ENCODE assay signal across 19 cellular contexts in the genomic region with DNA sequence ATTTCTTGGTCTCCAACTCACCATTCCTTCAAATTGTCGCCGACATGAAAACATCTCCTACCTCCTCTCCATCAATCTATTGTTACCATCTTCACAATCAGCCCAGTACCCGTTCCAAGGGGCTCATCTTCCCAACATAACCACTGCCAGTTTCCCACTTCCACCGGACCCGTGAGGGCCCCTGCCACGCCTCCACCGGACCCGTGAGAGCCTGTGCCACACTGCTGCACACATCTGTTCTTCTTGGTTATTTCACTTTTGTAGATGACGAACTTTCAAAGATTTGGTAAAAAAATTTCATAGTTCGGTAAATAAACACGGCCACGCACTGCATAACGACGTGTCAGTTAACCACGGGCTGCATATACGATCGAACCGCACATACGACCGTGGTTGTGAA.
"Had no signal": no experiment of that assay in that cellular context is flagged by ENCODE, and none has a peak within 500 bp of the region (broad histone marks: within the 10 kb centered on the region; RNA-seq: fewer than 3 reads in every experiment).

No MANE protein-coding gene starts in this region.

- ATAC-seq: gastroesophageal sphincter; left lobe of liver; naive thymus-derived CD4-positive, alpha-beta T cell; right cardiac atrium; stimulated activated effector memory CD8-positive, alpha-beta T cell treated with anti-CD3 and anti-CD28 coated beads, Interleukin-12 subunit alpha, Interleukin-12 subunit beta, amount 100 ng/mL, for 72 hours; stimulated activated naive CD8-positive, alpha-beta T cell treated with anti-CD3 and anti-CD28 coated beads, Interleukin-15, Interleukin-2, amounts not matched to agents 100 U/mL and 50 U/mL, for 24 hours had no signal

- H3K27ac ChIP-seq: esophagus squamous epithelium, gastroesophageal sphincter, pancreas, suprapubic skin, tibial artery had no signal

- H3K4me3 Mint-ChIP-seq: naive thymus-derived CD4-positive, alpha-beta T cell; stimulated activated effector memory CD8-positive, alpha-beta T cell treated with anti-CD3 and anti-CD28 coated beads, Interleukin-12 subunit alpha, Interleukin-12 subunit beta, amount 100 ng/mL, for 72 hours had no signal

- H3K4me1 Mint-ChIP-seq: stimulated activated effector memory CD8-positive, alpha-beta T cell treated with anti-CD3 and anti-CD28 coated beads, Interleukin-12 subunit alpha, Interleukin-12 subunit beta, amount 100 ng/mL, for 72 hours had no signal

- H3K36me3 ChIP-seq: pancreas had no signal

- H3K9me3 ChIP-seq: esophagus squamous epithelium, gastroesophageal sphincter, pancreas, suprapubic skin, tibial artery had no signal

- FAIRE-seq: pancreas had no signal

- H3K36me3 Mint-ChIP-seq: naive thymus-derived CD4-positive, alpha-beta T cell; stimulated activated effector memory CD8-positive, alpha-beta T cell treated with anti-CD3 and anti-CD28 coated beads, Interleukin-12 subunit alpha, Interleukin-12 subunit beta, amount 100 ng/mL, for 72 hours had no signal

- H3K4me3 ChIP-seq: esophagus squamous epithelium, gastroesophageal sphincter, pancreas, suprapubic skin, tibial artery had no signal

- H3K4me1 ChIP-seq: suprapubic skin had no signal

- H3K27me3 Mint-ChIP-seq: progenitor cell of endocrine pancreas had no signal

- H3K27me3 ChIP-seq: esophagus squamous epithelium, gastroesophageal sphincter, pancreas, suprapubic skin, tibial artery had no signal

- H3K27ac Mint-ChIP-seq: naive thymus-derived CD4-positive, alpha-beta T cell; stimulated activated effector memory CD8-positive, alpha-beta T cell treated with anti-CD3 and anti-CD28 coated beads, Interleukin-12 subunit alpha, Interleukin-12 subunit beta, amount 100 ng/mL, for 72 hours had no signal

- DNase-seq: dermis blood vessel endothelial cell; esophagus squamous epithelium; foreskin fibroblast; glutamatergic neuron; islet precursor cell; mammary epithelial cell; naive thymus-derived CD4-positive, alpha-beta T cell; nucleus accumbens; pancreas; right cardiac atrium; stimulated activated CD4-positive, alpha-beta T cell treated with anti-CD3 and anti-CD28 coated beads, Interleukin-4, amount 100 ng/mL, for 1 hour; stimulated activated CD8-positive, alpha-beta memory T cell treated with anti-CD3 and anti-CD28 coated beads, Interleukin-4, amount 100 ng/mL, for 48 hours; stimulated activated naive CD8-positive, alpha-beta T cell treated with anti-CD3 and anti-CD28 coated beads, Interleukin-15, Interleukin-2, amounts not matched to agents 100 U/mL and 50 U/mL, for 24 hours; tibial artery had no signal
